ENCODE assay signal across 26 cellular contexts in the genomic region with DNA sequence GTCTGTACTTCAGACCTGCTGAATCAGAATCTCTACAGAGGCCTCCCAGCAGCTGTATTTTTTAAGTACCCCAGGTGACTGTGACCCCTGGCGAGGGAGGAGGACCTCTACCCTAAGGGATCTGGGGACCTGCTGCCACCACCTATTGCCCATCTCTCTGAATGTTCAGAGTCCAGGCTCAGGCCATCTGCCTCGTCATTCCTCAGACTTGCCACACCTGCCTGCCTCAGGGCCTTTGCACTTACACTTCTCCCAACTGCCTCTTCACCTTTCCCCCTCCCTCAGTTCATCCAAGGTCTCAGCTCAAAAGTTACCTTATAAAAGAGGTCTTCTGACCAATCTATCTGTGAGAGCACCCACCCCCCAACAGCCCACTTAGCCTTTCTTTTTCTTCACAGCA.
"Had no signal": no experiment of that assay in that cellular context is flagged by ENCODE, and none has a peak within 500 bp of the region (broad histone marks: within the 10 kb centered on the region; RNA-seq: fewer than 3 reads in every experiment).

No MANE protein-coding gene starts in this region.

- H3K36me3 ChIP-seq: sigmoid colon, thoracic aorta, upper lobe of left lung had no signal

- H3K27me3 ChIP-seq: hepatocyte, sigmoid colon, upper lobe of left lung had no signal

- H3K36me3 Mint-ChIP-seq: immature natural killer cell had no signal

- H3K27ac Mint-ChIP-seq: activated naive CD8-positive, alpha-beta T cell treated with anti-CD3 and anti-CD28 coated beads for 36 hours; WTC11 had no signal

- ATAC-seq: esophagus mucosa, left ventricle myocardium superior, SK-N-SH treated with all-trans-retinoic acid at 6 μM for 48 hours, T-cell, WTC11 had no signal

- H3K4me2 ChIP-seq: hepatocyte, smooth muscle cell had no signal

- H3K9me3 Mint-ChIP-seq: activated naive CD8-positive, alpha-beta T cell treated with anti-CD3 and anti-CD28 coated beads for 36 hours; immature natural killer cell; T-cell; WTC11 had no signal

- H2AFZ ChIP-seq: hepatocyte had no signal

- H3K4me3 Mint-ChIP-seq: activated naive CD8-positive, alpha-beta T cell treated with anti-CD3 and anti-CD28 coated beads for 36 hours; immature natural killer cell; T-cell; WTC11 had no signal

- H3K9me3 ChIP-seq: sigmoid colon, thoracic aorta, upper lobe of left lung had no signal

- H3K27me3 Mint-ChIP-seq: activated naive CD8-positive, alpha-beta T cell treated with anti-CD3 and anti-CD28 coated beads for 36 hours; T-cell had no signal

- H3K27ac ChIP-seq: hepatocyte, sigmoid colon, thoracic aorta had no signal

- DNase-seq: activated naive CD8-positive, alpha-beta T cell treated with anti-CD3 and anti-CD28 coated beads for 36 hours; activated T-cell treated with anti-CD3 and anti-CD28 coated beads for 4 hours; central memory CD4-positive, alpha-beta T cell; dermis blood vessel endothelial cell; effector memory CD4-positive, alpha-beta T cell; foreskin melanocyte; glutamatergic neuron; immature natural killer cell; left ventricle myocardium superior; mammary epithelial cell; occipital lobe; posterior cingulate gyrus; sigmoid colon; stimulated activated CD4-positive, alpha-beta T cell treated with anti-CD3 and anti-CD28 coated beads, Interleukin-15, amount 100 ng/mL, for 24 hours; stimulated activated CD4-positive, alpha-beta T cell treated with anti-CD3 and anti-CD28 coated beads, Interleukin-2, amount 100 ng/mL, for 48 hours; stimulated activated CD8-positive, alpha-beta memory T cell treated with anti-CD3 and anti-CD28 coated beads, Interleukin-4, amount 100 ng/mL, for 48 hours; stimulated activated naive CD4-positive, alpha-beta T cell; T-cell; T-helper 9 cell; upper lobe of left lung had no signal

- H3K4me3 ChIP-seq: hepatocyte, sigmoid colon, smooth muscle cell, thoracic aorta, upper lobe of left lung had no signal
